In genomic region chr19:44988896-44989563, GRCh38 we compare ENCODE assay signal across 8 cellular contexts. TPM values are rescaled to one million over a fixed set of nuclear protein-coding genes. Genes with fewer than 3 reads are reported as not detected.
DNase-seq lines count a peak whose midpoint lies in the region; ATAC-seq, FAIRE-seq and TF ChIP-seq lines count a peak whose summit lies in the region.

No MANE protein-coding gene starts in this region.

- no TSS peak for BruUV-seq in Calu3 (replicated peaks; lab: Mats Ljungman, UMichigan)

- FAIRE-seq in HTR-8/SVneo (lab: Jason Lieb, UNC), result no peak

- H3K27me3 Mint-ChIP-seq in Calu3 (ENCODE audit: unreplicated experiment), result no peaks in the 10 kb centered on the region
- H3K27me3 Mint-ChIP-seq in T-helper 2 cell treated with Interferon-gamma antibody and Interleukin-4, amounts not matched to agents 5 μg/mL and 100 μg/mL, for 36 hours (ENCODE audit: low read depth), result no peaks in the 10 kb centered on the region

- CTCF ChIA-PET in Calu3 (lab: Charles Lee), result interaction anchor here (1.0 to 1.7 kb wide), 4 partner anchors 8 to 104 kb away, joined by 3 to 8 read pairs (median 4); partner anchors contain the start of gene PPP1R37

- peak; percentile 66 for TF ChIP-seq CTCF in Calu3 (IDR thresholded peaks at IDR 0.05; ENCODE audit: unreplicated experiment)

- intact Hi-C loops in Calu3 (cut with micrococcal nuclease; ENCODE audit: unreplicated experiment), result no loop called here

- no peaks in the 10 kb centered on the region for H3K9me3 Mint-ChIP-seq in Calu3 (ENCODE audit: low read depth, unreplicated experiment)
- H3K9me3 Mint-ChIP-seq in T-helper 2 cell treated with Interferon-gamma antibody and Interleukin-4, amounts not matched to agents 5 μg/mL and 100 μg/mL, for 36 hours, result no peaks in the 10 kb centered on the region

- H3K27ac Mint-ChIP-seq in Calu3 (ENCODE audit: unreplicated experiment), result no peak overlapping the region
- H3K27ac Mint-ChIP-seq in T-helper 2 cell treated with Interferon-gamma antibody and Interleukin-4, amounts not matched to agents 5 μg/mL and 100 μg/mL, for 36 hours, result no peak overlapping the region

- H3K36me3 Mint-ChIP-seq in Calu3 (ENCODE audit: insufficient read depth, unreplicated experiment), result peaks cover 48% of the 10 kb centered on the region
- peaks cover 15% of the 10 kb centered on the region for H3K36me3 Mint-ChIP-seq in T-helper 2 cell treated with Interferon-gamma antibody and Interleukin-4, amounts not matched to agents 5 μg/mL and 100 μg/mL, for 36 hours (ENCODE audit: low read depth)

- no peak overlapping the region for H3K4me3 Mint-ChIP-seq in Calu3 (ENCODE audit: low read depth, unreplicated experiment)
- no peak overlapping the region for H3K4me3 Mint-ChIP-seq in T-helper 2 cell treated with Interferon-gamma antibody and Interleukin-4, amounts not matched to agents 5 μg/mL and 100 μg/mL, for 36 hours

- ATAC-seq in HG03439 (IDR thresholded peaks at IDR 0.05; ENCODE audit: unreplicated experiment), result no peak
- ATAC-seq in HG03378 (IDR thresholded peaks at IDR 0.05; ENCODE audit: unreplicated experiment), result no peak

- peak; percentile 79 for DNase-seq in Calu3
- DNase-seq in HTR-8/SVneo (ENCODE audit: insufficient read length, low spot score), result peak; percentile 31
- peak; percentile 33 for DNase-seq in T-helper 2 cell treated with Interferon-gamma antibody and Interleukin-4, amounts not matched to agents 5 μg/mL and 100 μg/mL, for 36 hours (ENCODE audit: low spot score)
- DNase-seq in anterior cingulate cortex (lab: John Stamatoyannopoulos, UW), result peak in 40 of 58 donors; percentile 1 to 63 (median 22)
- peak; percentile 88 for DNase-seq in iPS-NIHi11 (ENCODE audit: low spot score)
- DNase-seq in stimulated activated CD4-positive, alpha-beta T cell treated with anti-CD3 and anti-CD28 coated beads, Interleukin-15, amount 100 ng/mL, for 48 hours (ENCODE audit: low read depth in 2 of 2), result peak; percentile 39 to 43

- peaks cover 7% of the 10 kb centered on the region for H3K4me1 Mint-ChIP-seq in Calu3 (ENCODE audit: low read depth, unreplicated experiment)
- no peaks in the 10 kb centered on the region for H3K4me1 Mint-ChIP-seq in T-helper 2 cell treated with Interferon-gamma antibody and Interleukin-4, amounts not matched to agents 5 μg/mL and 100 μg/mL, for 36 hours (ENCODE audit: low read depth)

RNA-seq across cellular contexts. Expression of gene RELB, which starts 12.2 kb away (rescaled TPM):
- total RNA-seq in Calu3 (2022), result 37.9 and 44.5 TPM in 2 replicates

RNA-seq across cellular contexts. Expression of gene CLPTM1, which starts 33.9 kb away (rescaled TPM):
- 172 and 183 TPM in 2 replicates for total RNA-seq in Calu3 (2022)

RNA-seq across cellular contexts. Expression of gene APOC2, which starts 43.2 kb away (rescaled TPM):
- not detected in 2 replicates for total RNA-seq in Calu3 (2022)

RNA-seq across cellular contexts. Expression of gene APOC4, which starts 47.0 kb away (rescaled TPM):
- not detected in 2 replicates for total RNA-seq in Calu3 (2022)

RNA-seq across cellular contexts. Expression of gene CLASRP, which starts 49.8 kb away (rescaled TPM):
- total RNA-seq in Calu3 (2022), result 115 and 126 TPM in 2 replicates

Comparison
In these comparisons a context has a peak if more than half of its experiments do, and no peak if none do; other contexts are left out.
1. DNase-seq: peak in every context shown above with its lines; median percentile 88 in iPS-NIHi11; 79 in Calu3; 41 in stimulated activated CD4-positive, alpha-beta T cell treated with anti-CD3 and anti-CD28 coated beads, Interleukin-15, amount 100 ng/mL, for 48 hours; 33 in T-helper 2 cell treated with Interferon-gamma antibody and Interleukin-4, amounts not matched to agents 5 μg/mL and 100 μg/mL, for 36 hours; 31 in HTR-8/SVneo; 22 in anterior cingulate cortex.